In genomic region chr19:46623915-46624502, GRCh38 we compare ENCODE assay signal across 11 cellular contexts. TPM values are rescaled to one million over a fixed set of nuclear protein-coding genes. Genes with fewer than 3 reads are reported as not detected.
DNase-seq lines count a peak whose midpoint lies in the region; ATAC-seq and TF ChIP-seq lines count a peak whose summit lies in the region.
"Had no signal": no experiment of that assay in that cellular context is flagged by ENCODE, and none has a peak within 500 bp of the region (broad histone marks: within the 10 kb centered on the region; RNA-seq: fewer than 3 reads in every experiment).

No MANE protein-coding gene starts in this region.

- H3K4me2 ChIP-seq in BLaER1 treated with 17β-estradiol and CSF1 and Interleukin-3, amounts not matched to agents 10 nM and 100 nM, result peak overlapping the region; percentile 79 to 100 (median 89)

- TF ChIP-seq CTCF in HFF-Myc (IDR thresholded peaks at IDR 0.05; ENCODE audit: low read depth, low read length, missing control alignments), result no peak
- no peak for TF ChIP-seq CTCF in esophagus squamous epithelium (IDR thresholded peaks at IDR 0.05)

- H3K4me3 ChIP-seq in BLaER1 treated with 17β-estradiol and CSF1 and Interleukin-3, amounts not matched to agents 10 nM and 100 nM, result peak overlapping the region in 7 of 10 experiments; percentile 43 to 68 (median 53); a peak in 14 of 20 replicates
- H3K4me3 ChIP-seq in HFF-Myc (replicated peaks; ENCODE audit: low read depth, low read length) (peak overlapping the region; percentile 48), esophagus squamous epithelium (peak overlapping the region in 2 of 4 donors; percentile 22 to 48), skeletal muscle cell (ENCODE audit: low read depth, low read length) (peak overlapping the region; percentile 45)

- 83 to 85% methylated on average over 13 to 19 of the region's 35 CpGs for WGBS in esophagus squamous epithelium, 2 donors

- TF ChIP-seq POLR2A in esophagus squamous epithelium (IDR thresholded peaks at IDR 0.05), result no peak

- intact Hi-C loops in esophagus squamous epithelium (cut with DNase I), result loop anchor here (5.0 kb wide), 1 partner anchor 38 kb away; the partner anchor contains the start of gene DACT3

- peaks cover 81 to 97% (median 89%) of the 10 kb centered on the region in 10 experiments for H3K4me1 ChIP-seq in BLaER1 treated with 17β-estradiol and CSF1 and Interleukin-3, amounts not matched to agents 10 nM and 100 nM
- H3K4me1 ChIP-seq in esophagus squamous epithelium, result peaks cover 23 to 76% (median 40%) of the 10 kb centered on the region in 3 donors

- no peaks in the 10 kb centered on the region for H3K9me3 ChIP-seq in BLaER1 treated with 17β-estradiol and CSF1 and Interleukin-3, amounts not matched to agents 10 nM and 100 nM (replicated peaks in 1 of 11)
- no peaks in the 10 kb centered on the region for H3K9me3 ChIP-seq in esophagus squamous epithelium
- H3K9me3 ChIP-seq: neutrophil had no signal

- no peak for ATAC-seq in GM19397 (IDR thresholded peaks at IDR 0.05; ENCODE audit: unreplicated experiment)

- peak overlapping the region in 10 of 11 experiments; percentile 9 to 77 (median 68); a peak in 18 of 22 replicates for H3K9ac ChIP-seq in BLaER1 treated with 17β-estradiol and CSF1 and Interleukin-3, amounts not matched to agents 10 nM and 100 nM

- DNase-seq in HFF-Myc (ENCODE audit: extremely low read depth, low read depth) (no peak), esophagus squamous epithelium (lab: John Stamatoyannopoulos, UW) (no peak), skeletal muscle cell (ENCODE audit: low read depth) (no peak), DMS53 (lab: John Stamatoyannopoulos, UW) (no peak), C1 segment of cervical spinal cord (lab: John Stamatoyannopoulos, UW) (no peak)
- DNase-seq: HCEC 1CT; stimulated activated CD4-positive, alpha-beta T cell treated with anti-CD3 and anti-CD28 coated beads, Interleukin-1b, Interleukin-23, amount 100 ng/mL, for 48 hours had no signal

- no peaks in the 10 kb centered on the region for H3K27me3 ChIP-seq in BLaER1 treated with 17β-estradiol and CSF1 and Interleukin-3, amounts not matched to agents 10 nM and 100 nM
- H3K27me3 ChIP-seq in esophagus squamous epithelium, result peaks cover 0 to 16% (median 0%) of the 10 kb centered on the region in 4 donors

- H3K36me3 ChIP-seq in BLaER1 treated with 17β-estradiol and CSF1 and Interleukin-3, amounts not matched to agents 10 nM and 100 nM, result peaks cover 0 to 16% (median 0%) of the 10 kb centered on the region in 11 experiments; a peak in 4 of 22 replicates
- H3K36me3 ChIP-seq in esophagus squamous epithelium, result no peaks in the 10 kb centered on the region
- H3K36me3 ChIP-seq: neutrophil had no signal

- H3K27ac ChIP-seq in BLaER1 treated with 17β-estradiol and CSF1 and Interleukin-3, amounts not matched to agents 10 nM and 100 nM, result peak overlapping the region in 10 of 11 experiments; percentile 6 to 79 (median 66); a peak in 17 of 22 replicates
- H3K27ac ChIP-seq in esophagus squamous epithelium, result peak overlapping the region; percentile 29 to 93 (median 81)
- H3K27ac ChIP-seq: neutrophil had no signal

- 0 out of 22 replicates have a peak, but pooled peaks cover 0 to 6% (median 0%) of the 10 kb centered on the region in 11 experiments for H4K20me1 ChIP-seq in BLaER1 treated with 17β-estradiol and CSF1 and Interleukin-3, amounts not matched to agents 10 nM and 100 nM

RNA-seq across cellular contexts. Expression of gene PTGIR, which starts 0.9 kb away (rescaled TPM):
- 1 to 10 TPM in 2 of 4 donors, under 1 TPM in 1, not detected in 1; 0.57 to 3.0 (median 1.1) TPM for total RNA-seq in esophagus squamous epithelium

RNA-seq across cellular contexts. Expression of gene GNG8, which starts 12.0 kb away (rescaled TPM):
- not detected for total RNA-seq in esophagus squamous epithelium
- total RNA-seq: G401 had no signal

RNA-seq across cellular contexts. Expression of gene CALM3, which starts 22.9 kb away (rescaled TPM):
- 100 to 1,000 TPM in 1 of 4 donors, 10 to 100 TPM in 3; 61.9 to 147 (median 84.6) TPM for total RNA-seq in esophagus squamous epithelium

RNA-seq across cellular contexts. Expression of gene DACT3, which starts 37.0 kb away (rescaled TPM):
- 1 to 10 TPM in 2 of 4 donors, under 1 TPM in 2; 0.22 to 5.7 (median 1.8) TPM for total RNA-seq in esophagus squamous epithelium
